ENCODE assay signal across 19 cellular contexts in genomic region chr2:80459028-80459427, GRCh38.
"Had no signal": no experiment of that assay in that cellular context is flagged by ENCODE, and none has a peak within 500 bp of the region (broad histone marks: within the 10 kb centered on the region; RNA-seq: fewer than 3 reads in every experiment).

No MANE protein-coding gene starts in this region.

- H3K36me3 ChIP-seq: gastroesophageal sphincter, lower lobe of right lung, pancreas, upper lobe of right lung had no signal

- H3K27me3 ChIP-seq: gastroesophageal sphincter, pancreas, testis, upper lobe of right lung had no signal

- H3K4me3 ChIP-seq: coronary artery, gastroesophageal sphincter, lower lobe of right lung, pancreas, testis, upper lobe of right lung had no signal

- DNase-seq: activated CD4-positive, alpha-beta T cell treated with anti-CD3 and anti-CD28 coated beads for 36 hours; activated CD8-positive, alpha-beta memory T cell treated with anti-CD3 and anti-CD28 coated beads, Interleukin-2, amount 50 U/mL, for 48 hours; activated CD8-positive, alpha-beta T cell treated with anti-CD3 and anti-CD28 coated beads for 36 hours; activated naive CD4-positive, alpha-beta T cell treated with Interleukin-2 at 50 U/mL for 16 hours; activated naive CD8-positive, alpha-beta T cell treated with anti-CD3 and anti-CD28 coated beads, Interleukin-2, amount 50 U/mL, for 24 hours; central memory CD4-positive, alpha-beta T cell; effector CD4-positive, alpha-beta T cell; kidney; lower lobe of right lung; midbrain; pancreas; stimulated activated CD4-positive, alpha-beta T cell treated with anti-CD3 and anti-CD28 coated beads, Interleukin-15, amount 100 ng/mL, for 24 hours; stimulated activated CD4-positive, alpha-beta T cell treated with anti-CD3 and anti-CD28 coated beads, Interleukin-4, amount 100 ng/mL, for 24 hours; stimulated activated naive CD8-positive, alpha-beta T cell treated with anti-CD3 and anti-CD28 coated beads, Interleukin-15, amount 100 ng/mL, for 72 hours; T1000; testis; upper lobe of right lung had no signal

- ATAC-seq: activated CD4-positive, alpha-beta T cell treated with anti-CD3 and anti-CD28 coated beads for 36 hours; activated CD8-positive, alpha-beta T cell treated with anti-CD3 and anti-CD28 coated beads for 36 hours; activated naive CD8-positive, alpha-beta T cell treated with anti-CD3 and anti-CD28 coated beads, Interleukin-2, amount 50 U/mL, for 24 hours; gastroesophageal sphincter; lower lobe of right lung; pancreas; stimulated activated naive CD8-positive, alpha-beta T cell treated with anti-CD3 and anti-CD28 coated beads, Interleukin-15, amount 100 ng/mL, for 72 hours; upper lobe of right lung had no signal
